Comparison of ENCODE assay signal across 10 cellular contexts in genomic region chr3:89576417-89576816, GRCh38.
"Had no signal": no experiment of that assay in that cellular context is flagged by ENCODE, and none has a peak within 500 bp of the region (broad histone marks: within the 10 kb centered on the region; RNA-seq: fewer than 3 reads in every experiment).

No MANE protein-coding gene starts in this region.

- H3K36me3 ChIP-seq: HAP-1 had no signal

- H3K4me3 ChIP-seq: GM23248, HAP-1 had no signal

- H3K27ac Mint-ChIP-seq: HFFc6, IgD-negative memory B cell had no signal

- ATAC-seq: HCT116 had no signal

- DNase-seq: GM23248, GOT3, H7, HFFc6, KBM-7 had no signal

- H3K4me2 ChIP-seq: KMS-11 had no signal

- H3K36me3 Mint-ChIP-seq: IgD-negative memory B cell had no signal

- H3K9me3 ChIP-seq: HAP-1 had no signal

- H3K27ac ChIP-seq: GM23248, HL-60, KMS-11 had no signal

- H3K4me3 Mint-ChIP-seq: HFFc6, IgD-negative memory B cell had no signal

- H3K27me3 Mint-ChIP-seq: IgD-negative memory B cell had no signal

- H2AFZ ChIP-seq: GM23248 had no signal

- H3K9ac ChIP-seq: GM23248, KMS-11 had no signal

- H3K4me1 Mint-ChIP-seq: IgD-negative memory B cell had no signal
